23 cellular contexts compared by ENCODE assay signal in the genomic region with DNA sequence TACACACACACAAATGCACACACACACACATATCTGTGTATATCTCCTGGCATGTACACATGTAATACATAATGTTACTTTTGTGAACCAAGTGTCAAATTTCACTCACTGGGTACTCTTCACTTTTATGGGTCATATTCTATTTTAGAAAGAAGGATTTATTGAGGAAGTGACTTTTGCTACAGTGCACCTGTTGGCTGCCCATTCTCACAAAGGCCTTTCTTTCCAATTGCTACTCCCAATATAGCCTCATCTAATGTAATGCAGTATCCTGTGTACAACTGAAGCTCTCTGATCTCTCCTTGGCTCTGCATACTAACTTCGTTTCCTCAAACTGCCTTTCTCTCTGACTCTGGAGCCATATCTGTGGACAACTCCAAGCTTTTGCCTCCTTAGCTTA.
"Had no signal": no experiment of that assay in that cellular context is flagged by ENCODE, and none has a peak within 500 bp of the region (broad histone marks: within the 10 kb centered on the region; RNA-seq: fewer than 3 reads in every experiment).

No MANE protein-coding gene starts in this region.

- H3K27me3 Mint-ChIP-seq: stimulated activated naive CD8-positive, alpha-beta T cell treated with anti-CD3 and anti-CD28 coated beads, Interleukin-15, amount 100 ng/mL, for 72 hours had no signal

- H3K36me3 ChIP-seq: tibial nerve, upper lobe of right lung, vagina had no signal

- H3K4me3 ChIP-seq: dorsolateral prefrontal cortex, hepatocyte, lung, skin epidermis, testis, tibial nerve, upper lobe of right lung, vagina had no signal

- H3K79me2 ChIP-seq: hepatocyte had no signal

- H3K4me1 ChIP-seq: upper lobe of right lung had no signal

- ATAC-seq: left cardiac atrium; left ventricle myocardium superior; naive thymus-derived CD4-positive, alpha-beta T cell; sciatic nerve; stimulated activated naive B cell treated with anti-CD40 and anti-IgM and Interleukin-4, amounts not matched to agents 10 μg/mL and 1 μg/mL and 100 μg/mL, for 72 hours; stimulated activated naive CD8-positive, alpha-beta T cell treated with anti-CD3 and anti-CD28 coated beads, Interleukin-15, amount 100 ng/mL, for 72 hours; upper lobe of right lung had no signal

- DNase-seq: dorsolateral prefrontal cortex; effector CD8-positive, alpha-beta T cell; foreskin melanocyte; head of caudate nucleus; kidney; left cardiac atrium; left ventricle myocardium superior; mesenchymal stem cell; midbrain; naive thymus-derived CD4-positive, alpha-beta T cell; posterior cingulate gyrus; stimulated activated CD4-positive, alpha-beta T cell treated with anti-CD3 and anti-CD28 coated beads, Interleukin-2, amount 100 ng/mL, for 24 hours; stimulated activated CD4-positive, alpha-beta T cell treated with anti-CD3 and anti-CD28 coated beads, Interleukin-4, amount 100 ng/mL, for 4 hours; stimulated activated naive B cell treated with anti-CD40 and anti-IgM and Interleukin-4, amounts not matched to agents 10 μg/mL and 1 μg/mL and 100 μg/mL, for 72 hours; stimulated activated naive CD8-positive, alpha-beta T cell treated with anti-CD3 and anti-CD28 coated beads, Interleukin-15, amount 100 ng/mL, for 72 hours; testis; upper lobe of right lung had no signal

- H3K27me3 ChIP-seq: hepatocyte, testis, tibial nerve, upper lobe of right lung, vagina had no signal

- H3K9me3 ChIP-seq: testis, upper lobe of right lung, vagina had no signal

- H3K27ac Mint-ChIP-seq: naive thymus-derived CD4-positive, alpha-beta T cell; stimulated activated naive B cell treated with anti-CD40 and anti-IgM and Interleukin-4, amounts not matched to agents 10 μg/mL and 1 μg/mL and 100 μg/mL, for 72 hours; stimulated activated naive CD8-positive, alpha-beta T cell treated with anti-CD3 and anti-CD28 coated beads, Interleukin-15, amount 100 ng/mL, for 72 hours had no signal

- H3K4me2 ChIP-seq: hepatocyte had no signal

- H3K4me1 Mint-ChIP-seq: naive thymus-derived CD4-positive, alpha-beta T cell; stimulated activated naive B cell treated with anti-CD40 and anti-IgM and Interleukin-4, amounts not matched to agents 10 μg/mL and 1 μg/mL and 100 μg/mL, for 72 hours; stimulated activated naive CD8-positive, alpha-beta T cell treated with anti-CD3 and anti-CD28 coated beads, Interleukin-15, amount 100 ng/mL, for 72 hours had no signal

- H3K36me3 Mint-ChIP-seq: naive thymus-derived CD4-positive, alpha-beta T cell; stimulated activated naive B cell treated with anti-CD40 and anti-IgM and Interleukin-4, amounts not matched to agents 10 μg/mL and 1 μg/mL and 100 μg/mL, for 72 hours had no signal

- H3K27ac ChIP-seq: dorsolateral prefrontal cortex, hepatocyte, skin epidermis, testis, tibial nerve, upper lobe of right lung, vagina had no signal

- H3K4me3 Mint-ChIP-seq: naive thymus-derived CD4-positive, alpha-beta T cell; stimulated activated naive B cell treated with anti-CD40 and anti-IgM and Interleukin-4, amounts not matched to agents 10 μg/mL and 1 μg/mL and 100 μg/mL, for 72 hours; stimulated activated naive CD8-positive, alpha-beta T cell treated with anti-CD3 and anti-CD28 coated beads, Interleukin-15, amount 100 ng/mL, for 72 hours had no signal

- H2AFZ ChIP-seq: hepatocyte had no signal
